Comparison of ENCODE assay signal across 8 cellular contexts in genomic region chr15:101596633-101597032, GRCh38.
"Had no signal": no experiment of that assay in that cellular context is flagged by ENCODE, and none has a peak within 500 bp of the region (broad histone marks: within the 10 kb centered on the region; RNA-seq: fewer than 3 reads in every experiment).

No MANE protein-coding gene starts in this region.

- DNase-seq: GM23248, GOT3, H7, KG1 had no signal

- H3K36me3 ChIP-seq: HAP-1 had no signal

- H3K4me1 Mint-ChIP-seq: IgD-negative memory B cell had no signal

- H3K4me3 ChIP-seq: GM23248, HAP-1 had no signal

- ATAC-seq: HCT116 had no signal

- H3K4me1 ChIP-seq: HAP-1 had no signal

- H3K9ac ChIP-seq: GM23248 had no signal

- H3K27ac Mint-ChIP-seq: IgD-negative memory B cell had no signal

- FAIRE-seq: HTR-8/SVneo had no signal

- H3K27ac ChIP-seq: GM23248 had no signal

- H2AFZ ChIP-seq: GM23248 had no signal

- H3K9me3 ChIP-seq: HAP-1 had no signal
